1 cellular context compared by ENCODE assay signal in genomic region chr17:19036186-19036585, GRCh38. TPM values are rescaled to one million over a fixed set of nuclear protein-coding genes. Genes with fewer than 3 reads are reported as not detected.
"Had no signal": no experiment of that assay in that cellular context is flagged by ENCODE, and none has a peak within 500 bp of the region (broad histone marks: within the 10 kb centered on the region; RNA-seq: fewer than 3 reads in every experiment).

No MANE protein-coding gene starts in this region.

RNA-seq across cellular contexts. Expression of gene FAM83G, which starts 31.6 kb away (rescaled TPM):
- polyA plus RNA-seq: neural cell had no signal
